ENCODE assay signal across 31 cellular contexts in the genomic region with DNA sequence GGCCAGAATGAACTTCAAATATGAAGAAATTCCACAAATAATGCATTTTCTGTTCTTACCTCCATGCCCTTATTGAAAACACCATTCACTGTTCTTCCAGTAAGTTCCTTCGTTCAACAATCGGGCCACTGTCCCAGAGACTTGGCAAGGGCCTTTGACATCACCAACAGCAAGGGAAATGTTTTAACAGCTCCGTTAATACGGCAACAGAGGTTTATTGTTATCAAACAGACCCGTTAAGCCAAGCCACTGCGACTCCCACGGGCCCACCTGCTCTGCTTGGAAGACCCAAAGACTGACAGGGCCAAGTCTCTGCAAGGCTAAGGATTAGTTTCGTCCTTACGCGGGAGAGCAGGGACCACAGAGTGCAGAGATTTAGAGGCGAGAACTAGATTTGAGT. TPM values are rescaled to one million over a fixed set of nuclear protein-coding genes. Genes with fewer than 3 reads are reported as not detected.
DNase-seq lines count a peak whose midpoint lies in the region; ATAC-seq and TF ChIP-seq lines count a peak whose summit lies in the region.
"Had no signal": no experiment of that assay in that cellular context is flagged by ENCODE, and none has a peak within 500 bp of the region (broad histone marks: within the 10 kb centered on the region; RNA-seq: fewer than 3 reads in every experiment).

No MANE protein-coding gene starts in this region.

- no peak overlapping the region for H3K4me3 ChIP-seq in spleen
- H3K4me3 ChIP-seq: coronary artery, esophagus squamous epithelium, neural progenitor cell, SJSA1 had no signal

- H3K9me3 ChIP-seq in spleen, result no peaks in the 10 kb centered on the region
- H3K9me3 ChIP-seq: esophagus squamous epithelium, SJSA1 had no signal

- TF ChIP-seq CTCF in spleen (IDR thresholded peaks at IDR 0.05 in 8 of 11, conservative IDR thresholded peaks at IDR 0.05 in 3 of 11), result no peak

- no peaks in the 10 kb centered on the region for H3K36me3 ChIP-seq in spleen
- H3K36me3 ChIP-seq: brain microvascular endothelial cell, esophagus squamous epithelium, neural progenitor cell, SJSA1 had no signal

- DNase-seq in COLO829 (ENCODE audit: low spot score) (peak; percentile 93), amygdala (lab: John Stamatoyannopoulos, UW) (peak in 50 of 56 donors; percentile 5 to 88 (median 55)), hippocampal formation (lab: John Stamatoyannopoulos, UW) (peak; percentile 71 to 81), posterior cingulate gyrus (peak; percentile 23 to 90 (median 66)), NCI-H345 treated with DMSO at 0.1 percent for 48 hours (lab: John Stamatoyannopoulos, UW; ENCODE audit: unreplicated experiment) (no peak), spleen (no peak)
- DNase-seq: activated CD8-positive, alpha-beta memory T cell treated with anti-CD3 and anti-CD28 coated beads for 24 hours; activated gamma-delta T cell treated with Interleukin-2 at 50 U/mL for 16 hours; activated naive CD8-positive, alpha-beta T cell treated with anti-CD3 and anti-CD28 coated beads, Interleukin-2, amount 50 U/mL, for 24 hours; activated T-cell treated with anti-CD3 and anti-CD28 coated beads, Interleukin-2, amount 50 U/mL, for 1 hour; brain microvascular endothelial cell; endodermal cell; esophagus squamous epithelium; kidney glomerular epithelial cell; NCI-H1417; NCI-H2081 treated with DMSO at 0.1 percent for 48 hours; NCI-H510A; stimulated activated CD4-positive, alpha-beta T cell treated with anti-CD3 and anti-CD28 coated beads, Interleukin-4, amount 100 ng/mL, for 24 hours; stimulated activated naive CD4-positive, alpha-beta T cell; T-helper 17 cell had no signal

- no peak for TF ChIP-seq POLR2A in spleen (IDR thresholded peaks at IDR 0.05)

- H3K27me3 ChIP-seq in spleen (replicated peaks in 1 of 7), result peaks cover 0 to 3% (median 0%) of the 10 kb centered on the region in 7 donors
- H3K27me3 ChIP-seq: brain microvascular endothelial cell, neural progenitor cell, SJSA1 had no signal

- 90 to 94% (median 92%) methylated on average over 11 of the region's 11 CpGs for WGBS in spleen, 5 donors

- no peaks in the 10 kb centered on the region for H3K4me1 ChIP-seq in spleen
- H3K4me1 ChIP-seq: esophagus squamous epithelium, neural progenitor cell had no signal

- H3K27ac ChIP-seq in spleen, result no peak overlapping the region
- H3K27ac ChIP-seq: brain microvascular endothelial cell, coronary artery, esophagus squamous epithelium, neural progenitor cell, SJSA1 had no signal

- ATAC-seq in HG02970 (IDR thresholded peaks at IDR 0.05; ENCODE audit: low FRiP score, unreplicated experiment), result no peak
- ATAC-seq in HG03442 (IDR thresholded peaks at IDR 0.05; ENCODE audit: unreplicated experiment), result no peak
- ATAC-seq: activated naive CD8-positive, alpha-beta T cell treated with anti-CD3 and anti-CD28 coated beads, Interleukin-2, amount 50 U/mL, for 24 hours; Panc1; T-helper 17 cell had no signal

- intact Hi-C loops in posterior cingulate gyrus (cut with DNase I), result no loop called here
- intact Hi-C loops in spleen (cut with DNase I; ENCODE audit: low total_unique reads), result no loop called here

RNA-seq across cellular contexts. Expression of a gene that starts 43.4 kb away (rescaled TPM):
- total RNA-seq in spleen, result not detected
- polyA plus RNA-seq in spleen, result not detected
- total RNA-seq: endodermal cell, esophagus squamous epithelium, lung microvascular endothelial cell, M059J, SJSA1, T-helper 17 cell had no signal
- polyA plus RNA-seq: AG04450, CD14-positive monocyte, thymus had no signal

Comparison
In these comparisons a context has a peak if more than half of its experiments do, and no peak if none do; other contexts are left out.
1. DNase-seq: peak in COLO829 (single experiment), amygdala (50 of 56), hippocampal formation (2 of 2) and posterior cingulate gyrus (10 of 10); none in NCI-H345 treated with DMSO at 0.1 percent for 48 hours (single experiment) and spleen (single experiment).